In genomic region chr1:234536756-234537155, GRCh38 we compare ENCODE assay signal across 1 cellular context.
TF ChIP-seq lines count a peak whose summit lies in the region.

No MANE protein-coding gene starts in this region.

TF ChIP-seq in K562, 482 proteins besides CTCF, POLR2A, EP300 and RAD21:
- 0 out of 2 replicates have a peak, but pooled peaks have one; percentile 26 for TF ChIP-seq ZFX (CRISPR knock-in tag; IDR thresholded peaks at IDR 0.05)
- no peak for TF ChIP-seq RBFOX2 (IDR thresholded peaks at IDR 0.05; ENCODE audit: low read depth, low read length)
